In the genomic region with DNA sequence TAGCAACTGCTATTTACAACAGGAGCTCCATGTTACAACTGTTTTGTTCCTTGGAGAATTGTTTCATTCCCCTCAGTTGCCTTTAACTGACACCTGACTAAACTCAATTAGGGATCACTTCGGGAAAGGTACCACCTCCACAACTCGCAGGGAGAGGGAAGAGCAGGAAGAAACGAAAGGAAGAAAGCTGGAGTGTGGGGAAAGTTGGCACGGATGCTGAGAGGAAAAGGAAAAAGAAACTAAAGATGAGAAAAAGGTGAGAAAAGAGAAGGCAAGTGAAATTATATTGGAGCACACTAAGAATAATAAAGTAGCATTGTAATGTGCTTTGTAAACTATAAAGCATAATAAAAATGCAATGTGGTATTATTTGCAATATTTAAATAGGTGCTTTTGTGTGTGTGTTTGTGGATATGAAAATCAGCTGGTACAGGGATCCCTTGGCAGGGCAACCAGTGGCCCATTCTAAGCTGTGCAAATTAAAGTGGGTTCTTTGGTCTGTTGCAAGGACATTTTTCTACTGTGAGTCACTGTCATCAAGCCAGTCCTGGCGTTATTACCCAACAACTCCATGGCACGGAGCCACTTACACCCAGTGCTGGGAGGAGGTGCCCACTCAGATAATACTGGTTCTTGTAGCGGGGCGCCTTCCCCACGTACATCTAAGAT, we compare ENCODE assay signal across 8 cellular contexts. TPM values are rescaled to one million over a fixed set of nuclear protein-coding genes. Genes with fewer than 3 reads are reported as not detected.
DNase-seq lines count a peak whose midpoint lies in the region; ATAC-seq and TF ChIP-seq lines count a peak whose summit lies in the region.

No MANE protein-coding gene starts in this region.

- no peak overlapping the region for H2AFZ ChIP-seq in fibroblast of lung (ENCODE audit: low read length)

- H3K4me2 ChIP-seq in fibroblast of lung (ENCODE audit: extremely low read depth, insufficient read depth, low read length) = peak overlapping the region; percentile 68

- H4K20me1 ChIP-seq in fibroblast of lung (ENCODE audit: control insufficient read depth, extremely low read depth, insufficient read depth, low read length) = no peaks in the 10 kb centered on the region

- peak overlapping the region; percentile 55 for H3K27ac ChIP-seq in fibroblast of lung (ENCODE audit: insufficient read depth, low read length)

- H3K79me2 ChIP-seq in fibroblast of lung (ENCODE audit: control insufficient read depth, insufficient read depth, low read length) = peaks cover 60% of the 10 kb centered on the region

- no peak overlapping the region for H3K9ac ChIP-seq in fibroblast of lung (ENCODE audit: insufficient read depth, low read length)

- H3K4me3 ChIP-seq in fibroblast of lung (replicated peaks in 1 of 4; ENCODE audit: control extremely low read depth in 1 of 4, insufficient read depth in 1 of 4, low read depth in 3 of 4, low read length in 4 of 4) = peak overlapping the region in 1 of 4 experiments; percentile 19

- no peaks in the 10 kb centered on the region for H3K27me3 ChIP-seq in fibroblast of lung (ENCODE audit: control insufficient read depth, insufficient read depth, low read length)

- no peaks in the 10 kb centered on the region for H3K36me3 ChIP-seq in fibroblast of lung (ENCODE audit: control insufficient read depth, insufficient read depth, low read length)

- ATAC-seq in SK-N-SH treated with all-trans-retinoic acid at 6 μM for 48 hours = peak; percentile 81
- ATAC-seq in HG03175 (IDR thresholded peaks at IDR 0.05; ENCODE audit: unreplicated experiment) = no peak

- peaks cover 31% of the 10 kb centered on the region for H3K4me1 ChIP-seq in fibroblast of lung (ENCODE audit: control insufficient read depth, extremely low read depth, insufficient read depth, low read length)

- no peaks in the 10 kb centered on the region for H3K9me3 ChIP-seq in fibroblast of lung (ENCODE audit: control insufficient read depth, insufficient read depth, low read depth, low read length)

- DNase-seq in NCI-H510A treated with DMSO at 0.1 percent for 48 hours (lab: John Stamatoyannopoulos, UW) (peak; percentile 25), NCI-H510A (lab: John Stamatoyannopoulos, UW) (no peak), fibroblast of lung (ENCODE audit: low read depth in 2 of 2) (peak; percentile 83 to 96), occipital lobe (lab: John Stamatoyannopoulos, UW) (peak; percentile 53), NCI-H748 treated with DMSO at 0.1 percent for 48 hours (lab: John Stamatoyannopoulos, UW) (no peak), NCI-H1694 treated with DMSO at 0.1 percent for 48 hours (lab: John Stamatoyannopoulos, UW) (no peak)

- no peak for TF ChIP-seq CTCF in fibroblast of lung (conservative IDR thresholded peaks at IDR 0.05 in 1 of 2, IDR thresholded peaks at IDR 0.05 in 1 of 2; ENCODE audit: low read depth in 1 of 2, low read length in 2 of 2)

TF ChIP-seq in SK-N-SH treated with all-trans-retinoic acid at 6 μM for 48 hours, 23 proteins besides CTCF, POLR2A, EP300 and RAD21 (continues in another document):
- TF ChIP-seq, protein P1, sequence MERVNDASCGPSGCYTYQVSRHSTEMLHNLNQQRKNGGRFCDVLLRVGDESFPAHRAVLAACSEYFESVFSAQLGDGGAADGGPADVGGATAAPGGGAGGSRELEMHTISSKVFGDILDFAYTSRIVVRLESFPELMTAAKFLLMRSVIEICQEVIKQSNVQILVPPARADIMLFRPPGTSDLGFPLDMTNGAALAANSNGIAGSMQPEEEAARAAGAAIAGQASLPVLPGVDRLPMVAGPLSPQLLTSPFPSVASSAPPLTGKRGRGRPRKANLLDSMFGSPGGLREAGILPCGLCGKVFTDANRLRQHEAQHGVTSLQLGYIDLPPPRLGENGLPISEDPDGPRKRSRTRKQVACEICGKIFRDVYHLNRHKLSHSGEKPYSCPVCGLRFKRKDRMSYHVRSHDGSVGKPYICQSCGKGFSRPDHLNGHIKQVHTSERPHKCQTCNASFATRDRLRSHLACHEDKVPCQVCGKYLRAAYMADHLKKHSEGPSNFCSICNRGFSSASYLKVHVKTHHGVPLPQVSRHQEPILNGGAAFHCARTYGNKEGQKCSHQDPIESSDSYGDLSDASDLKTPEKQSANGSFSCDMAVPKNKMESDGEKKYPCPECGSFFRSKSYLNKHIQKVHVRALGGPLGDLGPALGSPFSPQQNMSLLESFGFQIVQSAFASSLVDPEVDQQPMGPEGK (CRISPR knock-in tag; IDR thresholded peaks at IDR 0.05; ENCODE audit: borderline replicate concordance) = no peak
- TF ChIP-seq, protein P2, sequence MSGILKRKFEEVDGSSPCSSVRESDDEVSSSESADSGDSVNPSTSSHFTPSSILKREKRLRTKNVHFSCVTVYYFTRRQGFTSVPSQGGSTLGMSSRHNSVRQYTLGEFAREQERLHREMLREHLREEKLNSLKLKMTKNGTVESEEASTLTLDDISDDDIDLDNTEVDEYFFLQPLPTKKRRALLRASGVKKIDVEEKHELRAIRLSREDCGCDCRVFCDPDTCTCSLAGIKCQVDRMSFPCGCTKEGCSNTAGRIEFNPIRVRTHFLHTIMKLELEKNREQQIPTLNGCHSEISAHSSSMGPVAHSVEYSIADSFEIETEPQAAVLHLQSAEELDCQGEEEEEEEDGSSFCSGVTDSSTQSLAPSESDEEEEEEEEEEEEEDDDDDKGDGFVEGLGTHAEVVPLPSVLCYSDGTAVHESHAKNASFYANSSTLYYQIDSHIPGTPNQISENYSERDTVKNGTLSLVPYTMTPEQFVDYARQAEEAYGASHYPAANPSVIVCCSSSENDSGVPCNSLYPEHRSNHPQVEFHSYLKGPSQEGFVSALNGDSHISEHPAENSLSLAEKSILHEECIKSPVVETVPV (CRISPR knock-in tag; IDR thresholded peaks at IDR 0.05) = no peak
- TF ChIP-seq RARB (CRISPR knock-in tag; IDR thresholded peaks at IDR 0.05) (no peak), ZNF8 (CRISPR knock-in tag; IDR thresholded peaks at IDR 0.05) (no peak), PPARA (CRISPR knock-in tag; IDR thresholded peaks at IDR 0.05; ENCODE audit: borderline replicate concordance) (no peak), ISL1 (CRISPR knock-in tag; IDR thresholded peaks at IDR 0.05) (peak; percentile 64), CSDC2 (CRISPR knock-in tag; IDR thresholded peaks at IDR 0.05) (0 out of 2 replicates have a peak, but pooled peaks have one; percentile 36), ESRRG (CRISPR knock-in tag; IDR thresholded peaks at IDR 0.05) (no peak), ZNF70 (CRISPR knock-in tag; IDR thresholded peaks at IDR 0.05) (no peak), ZC3H10 (CRISPR knock-in tag; IDR thresholded peaks at IDR 0.05) (no peak)
- TF ChIP-seq, protein P3, sequence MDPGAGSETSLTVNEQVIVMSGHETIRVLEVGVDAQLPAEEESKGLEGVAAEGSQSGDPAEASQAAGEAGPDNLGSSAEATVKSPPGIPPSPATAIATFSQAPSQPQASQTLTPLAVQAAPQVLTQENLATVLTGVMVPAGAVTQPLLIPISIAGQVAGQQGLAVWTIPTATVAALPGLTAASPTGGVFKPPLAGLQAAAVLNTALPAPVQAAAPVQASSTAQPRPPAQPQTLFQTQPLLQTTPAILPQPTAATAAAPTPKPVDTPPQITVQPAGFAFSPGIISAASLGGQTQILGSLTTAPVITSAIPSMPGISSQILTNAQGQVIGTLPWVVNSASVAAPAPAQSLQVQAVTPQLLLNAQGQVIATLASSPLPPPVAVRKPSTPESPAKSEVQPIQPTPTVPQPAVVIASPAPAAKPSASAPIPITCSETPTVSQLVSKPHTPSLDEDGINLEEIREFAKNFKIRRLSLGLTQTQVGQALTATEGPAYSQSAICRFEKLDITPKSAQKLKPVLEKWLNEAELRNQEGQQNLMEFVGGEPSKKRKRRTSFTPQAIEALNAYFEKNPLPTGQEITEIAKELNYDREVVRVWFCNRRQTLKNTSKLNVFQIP (CRISPR knock-in tag; IDR thresholded peaks at IDR 0.05; ENCODE audit: borderline replicate concordance, low read depth) = no peak
- TF ChIP-seq, protein P4, sequence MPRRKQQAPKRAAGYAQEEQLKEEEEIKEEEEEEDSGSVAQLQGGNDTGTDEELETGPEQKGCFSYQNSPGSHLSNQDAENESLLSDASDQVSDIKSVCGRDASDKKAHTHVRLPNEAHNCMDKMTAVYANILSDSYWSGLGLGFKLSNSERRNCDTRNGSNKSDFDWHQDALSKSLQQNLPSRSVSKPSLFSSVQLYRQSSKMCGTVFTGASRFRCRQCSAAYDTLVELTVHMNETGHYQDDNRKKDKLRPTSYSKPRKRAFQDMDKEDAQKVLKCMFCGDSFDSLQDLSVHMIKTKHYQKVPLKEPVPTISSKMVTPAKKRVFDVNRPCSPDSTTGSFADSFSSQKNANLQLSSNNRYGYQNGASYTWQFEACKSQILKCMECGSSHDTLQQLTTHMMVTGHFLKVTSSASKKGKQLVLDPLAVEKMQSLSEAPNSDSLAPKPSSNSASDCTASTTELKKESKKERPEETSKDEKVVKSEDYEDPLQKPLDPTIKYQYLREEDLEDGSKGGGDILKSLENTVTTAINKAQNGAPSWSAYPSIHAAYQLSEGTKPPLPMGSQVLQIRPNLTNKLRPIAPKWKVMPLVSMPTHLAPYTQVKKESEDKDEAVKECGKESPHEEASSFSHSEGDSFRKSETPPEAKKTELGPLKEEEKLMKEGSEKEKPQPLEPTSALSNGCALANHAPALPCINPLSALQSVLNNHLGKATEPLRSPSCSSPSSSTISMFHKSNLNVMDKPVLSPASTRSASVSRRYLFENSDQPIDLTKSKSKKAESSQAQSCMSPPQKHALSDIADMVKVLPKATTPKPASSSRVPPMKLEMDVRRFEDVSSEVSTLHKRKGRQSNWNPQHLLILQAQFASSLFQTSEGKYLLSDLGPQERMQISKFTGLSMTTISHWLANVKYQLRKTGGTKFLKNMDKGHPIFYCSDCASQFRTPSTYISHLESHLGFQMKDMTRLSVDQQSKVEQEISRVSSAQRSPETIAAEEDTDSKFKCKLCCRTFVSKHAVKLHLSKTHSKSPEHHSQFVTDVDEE (CRISPR knock-in tag; IDR thresholded peaks at IDR 0.05) = 0 out of 2 replicates have a peak, but pooled peaks have one; percentile 13
- TF ChIP-seq, protein P5, sequence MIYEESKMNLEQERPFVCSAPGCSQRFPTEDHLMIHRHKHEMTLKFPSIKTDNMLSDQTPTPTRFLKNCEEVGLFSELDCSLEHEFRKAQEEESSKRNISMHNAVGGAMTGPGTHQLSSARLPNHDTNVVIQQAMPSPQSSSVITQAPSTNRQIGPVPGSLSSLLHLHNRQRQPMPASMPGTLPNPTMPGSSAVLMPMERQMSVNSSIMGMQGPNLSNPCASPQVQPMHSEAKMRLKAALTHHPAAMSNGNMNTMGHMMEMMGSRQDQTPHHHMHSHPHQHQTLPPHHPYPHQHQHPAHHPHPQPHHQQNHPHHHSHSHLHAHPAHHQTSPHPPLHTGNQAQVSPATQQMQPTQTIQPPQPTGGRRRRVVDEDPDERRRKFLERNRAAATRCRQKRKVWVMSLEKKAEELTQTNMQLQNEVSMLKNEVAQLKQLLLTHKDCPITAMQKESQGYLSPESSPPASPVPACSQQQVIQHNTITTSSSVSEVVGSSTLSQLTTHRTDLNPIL (CRISPR knock-in tag; IDR thresholded peaks at IDR 0.05; ENCODE audit: low read depth) = peak; percentile 64; the same call in 1 of the 2 replicates

RNA-seq across cellular contexts. Expression of a gene that starts 45.9 kb away (rescaled TPM):
- total RNA-seq in fibroblast of lung = 9.2 and 11.1 TPM in 2 replicates
- 10.1 and 19.8 TPM in 2 replicates for polyA plus RNA-seq in fibroblast of lung
- 10.1 and 11.3 TPM in 2 replicates for polyA plus RNA-seq in fibroblast of lung (2012)
- polyA minus RNA-seq in fibroblast of lung (ENCODE audit: low replicate concordance) = 54.5 and 86.5 TPM in 2 replicates
- 12.0 TPM for total RNA-seq in occipital lobe

Comparison
In these comparisons a context has a peak if more than half of its experiments do, and no peak if none do; other contexts are left out.
1. DNase-seq: peak in NCI-H510A treated with DMSO at 0.1 percent for 48 hours (single experiment), fibroblast of lung (2 of 2) and occipital lobe (single experiment); none in NCI-H510A (single experiment), NCI-H748 treated with DMSO at 0.1 percent for 48 hours (single experiment) and NCI-H1694 treated with DMSO at 0.1 percent for 48 hours (single experiment).